In the genomic region with DNA sequence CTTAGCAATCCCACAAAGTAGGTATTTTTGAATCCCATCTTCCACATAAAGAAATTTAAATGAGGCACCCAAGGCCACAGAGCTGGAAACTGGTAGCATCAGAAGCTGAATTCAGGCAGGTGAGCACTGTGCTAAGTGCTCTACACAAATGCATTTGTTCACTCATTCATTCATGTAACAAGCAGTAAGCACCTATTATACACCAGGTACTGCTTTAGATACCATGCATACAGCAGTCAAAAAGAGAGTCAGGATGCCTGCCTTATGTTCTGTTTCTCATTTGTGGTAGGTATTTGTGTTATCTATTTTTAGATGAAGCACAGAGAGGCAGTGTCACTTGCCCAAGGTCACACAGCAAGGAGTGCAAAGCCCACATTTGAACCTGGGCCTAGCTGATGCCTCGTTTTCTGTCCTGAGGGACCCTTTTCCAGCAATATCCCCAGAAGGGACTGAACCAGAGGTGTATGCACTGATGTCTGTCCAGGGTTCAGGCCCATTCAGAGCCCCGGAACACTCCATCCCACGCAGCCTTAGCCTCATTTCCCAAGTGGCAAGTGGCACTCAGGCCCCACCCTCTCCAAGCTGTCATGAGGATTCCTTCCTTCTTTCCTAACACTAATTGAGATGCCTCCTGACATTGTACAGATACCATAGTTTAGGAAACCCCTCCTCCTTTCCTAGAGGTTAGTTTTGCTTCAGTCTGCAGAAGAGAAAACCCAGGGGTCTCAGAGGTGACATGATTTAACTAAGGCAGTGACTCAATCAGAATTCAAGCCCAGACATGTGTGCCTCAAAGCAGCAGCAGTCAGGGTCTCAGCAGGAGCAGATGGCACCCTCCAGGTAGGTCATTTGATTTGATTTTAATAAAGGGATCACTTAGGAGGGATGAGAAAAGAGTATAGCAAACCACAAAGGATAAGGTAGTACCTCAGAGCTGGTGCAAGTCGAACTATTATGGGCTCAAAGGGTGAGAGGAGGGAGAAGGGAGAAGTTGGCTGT, we compare ENCODE assay signal across 32 cellular contexts.
DNase-seq lines count a peak whose midpoint lies in the region; ATAC-seq, FAIRE-seq and TF ChIP-seq lines count a peak whose summit lies in the region.
"Had no signal": no experiment of that assay in that cellular context is flagged by ENCODE, and none has a peak within 500 bp of the region (broad histone marks: within the 10 kb centered on the region; RNA-seq: fewer than 3 reads in every experiment).

No MANE protein-coding gene starts in this region.

- DNase-seq in NCI-H2171 treated with DMSO at 0.1 percent for 48 hours (lab: John Stamatoyannopoulos, UW) (peak; percentile 98), GM12878 (ENCODE audit: low read depth, low spot score) (no peak), nephron progenitor cell (no peak), SIG-M5 (lab: John Stamatoyannopoulos, UW) (no peak), small intestine (no peak), epidermal melanocyte (ENCODE audit: insufficient read length, low spot score) (no peak)
- DNase-seq: activated CD4-positive, alpha-beta T cell treated with anti-CD3 and anti-CD28 coated beads for 4 hours; activated CD8-positive, alpha-beta T cell treated with anti-CD3 and anti-CD28 coated beads, Interleukin-2, amount 10 ng/mL, durations not matched to agents 7 days and 5 days; activated naive CD4-positive, alpha-beta T cell treated with anti-CD3 and anti-CD28 coated beads, Interleukin-2, amount 50 U/mL, for 16 hours; brain microvascular endothelial cell; effector CD8-positive, alpha-beta T cell; erythroblast; glutamatergic neuron; NCI-H1694 treated with DMSO at 0.1 percent for 48 hours; NCI-H82; pancreas; retina; SJCRH30; stimulated activated CD4-positive, alpha-beta T cell treated with anti-CD3 and anti-CD28 coated beads, Interleukin-1b, Interleukin-23, amount 100 ng/mL, for 48 hours; stimulated activated CD8-positive, alpha-beta memory T cell treated with anti-CD3 and anti-CD28 coated beads, Interleukin-4, amount 100 ng/mL, for 48 hours; stimulated activated naive CD8-positive, alpha-beta T cell treated with anti-CD3 and anti-CD28 coated beads, Interleukin-15, amount 100 ng/mL, for 72 hours; T-helper 9 cell; thyroid gland had no signal

- no peak for TF ChIP-seq RAD21 in GM12878 (IDR thresholded peaks at IDR 0.05; ENCODE audit: insufficient read depth, low read depth, low read length)

- RAD21 ChIA-PET in GM12878 (lab: Charles Lee; ENCODE audit: unreplicated experiment), result no interaction called here

- CTCF ChIA-PET in HEK293 (lab: Yijun Ruan, JAX), result no interaction called here
- CTCF ChIA-PET in GM12878 (lab: Yijun Ruan, JAX), result no interaction called here

- no peak overlapping the region for H2AFZ ChIP-seq in GM12878 (ENCODE audit: control insufficient read depth, low read depth, low read length)

- in situ Hi-C loops in GM12878 (cut with MboI), result no loop called here

- FAIRE-seq in GM12878 (lab: Jason Lieb, UNC), result no peak
- no peak for FAIRE-seq in small intestine (lab: Jason Lieb, UNC)
- FAIRE-seq: pancreas, RCC 7860 had no signal

- H3K27ac Mint-ChIP-seq in nephron progenitor cell, result peak overlapping the region; percentile 25
- H3K27ac Mint-ChIP-seq: activated CD8-positive, alpha-beta T cell treated with anti-CD3 and anti-CD28 coated beads, Interleukin-2, amount 10 ng/mL, durations not matched to agents 7 days and 5 days; activated T-helper 17 cell treated with anti-CD3 and anti-CD28 coated beads, Interleukin-2, amount 50 U/mL, for 72 hours; memory B cell; stimulated activated naive CD8-positive, alpha-beta T cell treated with anti-CD3 and anti-CD28 coated beads, Interleukin-15, amount 100 ng/mL, for 72 hours had no signal

- H3K4me1 Mint-ChIP-seq in nephron progenitor cell, result peaks cover 70% of the 10 kb centered on the region
- H3K4me1 Mint-ChIP-seq: activated T-helper 17 cell treated with anti-CD3 and anti-CD28 coated beads, Interleukin-2, amount 50 U/mL, for 72 hours; stimulated activated naive CD8-positive, alpha-beta T cell treated with anti-CD3 and anti-CD28 coated beads, Interleukin-15, amount 100 ng/mL, for 72 hours had no signal

- H3K4me3 ChIP-seq in HEK293 (ENCODE audit: low read depth, low read length) (no peak overlapping the region), GM12878 (no peak overlapping the region), small intestine (ENCODE audit: low read depth in 1 of 2, low read length in 2 of 2) (no peak overlapping the region)
- H3K4me3 ChIP-seq: BLaER1 treated with 17β-estradiol and CSF1 and Interleukin-3, amounts not matched to agents 10 nM and 100 nM; HAP-1; pancreas; SJCRH30; skin epidermis; thyroid gland had no signal

- H3K27me3 Mint-ChIP-seq in nephron progenitor cell (ENCODE audit: low read depth, poor library complexity), result peaks cover 6% of the 10 kb centered on the region

- POLR2A ChIA-PET in HEK293 (lab: Yijun Ruan, JAX), result no interaction called here
- POLR2A ChIA-PET in GM12878 (lab: Charles Lee), result no interaction called here

- intact Hi-C loops in GM12878 (cut with micrococcal nuclease; ENCODE audit: unreplicated experiment), result no loop called here

- H3K79me2 ChIP-seq in GM12878 (ENCODE audit: control insufficient read depth, insufficient read depth, low read length), result no peaks in the 10 kb centered on the region

- H3K27ac ChIP-seq in HEK293 (ENCODE audit: extremely low read depth, low read depth, low read length) (no peak overlapping the region), GM12878 (ENCODE audit: control insufficient read depth, insufficient read depth) (no peak overlapping the region), small intestine (ENCODE audit: low read depth in 1 of 2, low read length in 1 of 2) (no peak overlapping the region)
- H3K27ac ChIP-seq: BLaER1 treated with 17β-estradiol and CSF1 and Interleukin-3, amounts not matched to agents 10 nM and 100 nM; brain microvascular endothelial cell; pancreas; SJCRH30; skin epidermis; thyroid gland had no signal

- TF ChIP-seq CTCF in HEK293 (tag by site-specific recombination; IDR thresholded peaks at IDR 0.05) (no peak), GM12878 (IDR thresholded peaks at IDR 0.05 in 2 of 3, conservative IDR thresholded peaks at IDR 0.05 in 1 of 3; ENCODE audit: control insufficient read depth in 2 of 3, extremely low read depth in 1 of 3, insufficient read depth in 1 of 3, low read depth in 3 of 3, low read length in 3 of 3) (no peak), nephron progenitor cell (IDR thresholded peaks at IDR 0.05) (no peak)

- H4K20me1 ChIP-seq in GM12878 (ENCODE audit: control insufficient read depth, insufficient read depth), result no peaks in the 10 kb centered on the region

- TF ChIP-seq POLR2A in GM12878 (IDR thresholded peaks at IDR 0.05; ENCODE audit: low read depth, low read length), result no peak

- H3K9me3 ChIP-seq in HEK293 (ENCODE audit: control insufficient read depth, insufficient read depth, low read depth, low read length) (no peaks in the 10 kb centered on the region), GM12878 (replicated peaks; ENCODE audit: control insufficient read depth, insufficient read depth, low read length) (no peaks in the 10 kb centered on the region), small intestine (ENCODE audit: control insufficient read depth, low read depth) (no peaks in the 10 kb centered on the region)
- H3K9me3 ChIP-seq: pancreas, SJCRH30, thyroid gland had no signal

- no peak for TF ChIP-seq EP300 in GM12878 (IDR thresholded peaks at IDR 0.05; ENCODE audit: borderline replicate concordance in 1 of 2, control insufficient read depth in 1 of 2, low read depth in 2 of 2, low read length in 2 of 2)

- no peak overlapping the region for H3K9ac ChIP-seq in GM12878 (ENCODE audit: control insufficient read depth, insufficient read depth, low read length)
- H3K9ac ChIP-seq: BLaER1 treated with 17β-estradiol and CSF1 and Interleukin-3, amounts not matched to agents 10 nM and 100 nM had no signal

- ATAC-seq in GM12878, result no peak
- ATAC-seq: activated CD8-positive, alpha-beta T cell treated with anti-CD3 and anti-CD28 coated beads, Interleukin-2, amount 10 ng/mL, durations not matched to agents 7 days and 5 days; activated T-helper 17 cell treated with anti-CD3 and anti-CD28 coated beads, Interleukin-2, amount 50 U/mL, for 72 hours; left lobe of liver; pancreas; stimulated activated naive CD8-positive, alpha-beta T cell treated with anti-CD3 and anti-CD28 coated beads, Interleukin-15, amount 100 ng/mL, for 72 hours had no signal

- H3K4me3 Mint-ChIP-seq in nephron progenitor cell, result no peak overlapping the region
- H3K4me3 Mint-ChIP-seq: activated CD8-positive, alpha-beta T cell treated with anti-CD3 and anti-CD28 coated beads, Interleukin-2, amount 10 ng/mL, durations not matched to agents 7 days and 5 days; activated T-helper 17 cell treated with anti-CD3 and anti-CD28 coated beads, Interleukin-2, amount 50 U/mL, for 72 hours; memory B cell; neural crest cell; stimulated activated naive CD8-positive, alpha-beta T cell treated with anti-CD3 and anti-CD28 coated beads, Interleukin-15, amount 100 ng/mL, for 72 hours had no signal

- no peaks in the 10 kb centered on the region for H3K9me3 Mint-ChIP-seq in nephron progenitor cell
- H3K9me3 Mint-ChIP-seq: activated T-helper 17 cell treated with anti-CD3 and anti-CD28 coated beads, Interleukin-2, amount 50 U/mL, for 72 hours; memory B cell; stimulated activated naive CD8-positive, alpha-beta T cell treated with anti-CD3 and anti-CD28 coated beads, Interleukin-15, amount 100 ng/mL, for 72 hours had no signal

- BruUV-seq in GM12878 (replicated peaks; lab: Mats Ljungman, UMichigan), result no TSS peak

- WGBS in GM12878 (ENCODE audit: insufficient coverage, insufficient replicate concordance, low lambda C conversion rate, missing lambda C conversion rate), result 38% methylated on average over 4 of the region's 4 CpGs
- 67 to 80% (median 77%) methylated on average over 4 of the region's 4 CpGs for whole genome bisulfite sequencing in small intestine, 3 donors

- SMC1A ChIA-PET in GM12878 (lab: Charles Lee; ENCODE audit: uncharacterized antibody, unreplicated experiment), result interaction anchor here (1.9 kb wide), 1 partner anchor 22 kb away, joined by 5 read pairs; no protein-coding TSS in a partner anchor

- no peaks in the 10 kb centered on the region for H3K36me3 Mint-ChIP-seq in nephron progenitor cell (ENCODE audit: low read depth)
- H3K36me3 Mint-ChIP-seq: memory B cell had no signal

- no peaks in the 10 kb centered on the region for H3K36me3 ChIP-seq in HEK293 (ENCODE audit: control insufficient read depth in 2 of 2, insufficient read depth in 1 of 2, low read length in 2 of 2)
- no peaks in the 10 kb centered on the region for H3K36me3 ChIP-seq in GM12878 (ENCODE audit: control insufficient read depth in 2 of 2, insufficient read depth in 2 of 2, low read length in 1 of 2)
- H3K36me3 ChIP-seq in small intestine (ENCODE audit: control insufficient read depth in 2 of 2, insufficient read depth in 2 of 2, low read length in 2 of 2), result no peaks in the 10 kb centered on the region
- H3K36me3 ChIP-seq: BLaER1 treated with 17β-estradiol and CSF1 and Interleukin-3, amounts not matched to agents 10 nM and 100 nM; brain microvascular endothelial cell; HAP-1; pancreas; SJCRH30; thyroid gland had no signal

- no peaks in the 10 kb centered on the region for H3K4me1 ChIP-seq in HEK293 (ENCODE audit: control insufficient read depth, insufficient read depth, low read length)
- peaks cover 4% of the 10 kb centered on the region; the same call in 1 of the 2 replicates for H3K4me1 ChIP-seq in GM12878 (ENCODE audit: control insufficient read depth, insufficient read depth, low read length)
- H3K4me1 ChIP-seq in small intestine (ENCODE audit: control insufficient read depth in 2 of 2, insufficient read depth in 1 of 2, low read depth in 1 of 2, low read length in 1 of 2), result no peaks in the 10 kb centered on the region
- H3K4me1 ChIP-seq: HAP-1, pancreas, thyroid gland had no signal

- peaks cover 0 to 2% of the 10 kb centered on the region in 2 experiments; a peak in 1 of 4 replicates for H3K27me3 ChIP-seq in GM12878 (replicated peaks in 1 of 2; ENCODE audit: control insufficient read depth in 2 of 2, insufficient read depth in 2 of 2, low read length in 1 of 2)
- no peaks in the 10 kb centered on the region for H3K27me3 ChIP-seq in small intestine (ENCODE audit: control insufficient read depth in 2 of 2, insufficient read depth in 2 of 2, low read length in 2 of 2)
- H3K27me3 ChIP-seq: pancreas, thyroid gland had no signal

- H3K4me2 ChIP-seq in GM12878 (ENCODE audit: control insufficient read depth, insufficient read depth), result no peak overlapping the region
